1 cellular context compared by ENCODE assay signal in the genomic region with DNA sequence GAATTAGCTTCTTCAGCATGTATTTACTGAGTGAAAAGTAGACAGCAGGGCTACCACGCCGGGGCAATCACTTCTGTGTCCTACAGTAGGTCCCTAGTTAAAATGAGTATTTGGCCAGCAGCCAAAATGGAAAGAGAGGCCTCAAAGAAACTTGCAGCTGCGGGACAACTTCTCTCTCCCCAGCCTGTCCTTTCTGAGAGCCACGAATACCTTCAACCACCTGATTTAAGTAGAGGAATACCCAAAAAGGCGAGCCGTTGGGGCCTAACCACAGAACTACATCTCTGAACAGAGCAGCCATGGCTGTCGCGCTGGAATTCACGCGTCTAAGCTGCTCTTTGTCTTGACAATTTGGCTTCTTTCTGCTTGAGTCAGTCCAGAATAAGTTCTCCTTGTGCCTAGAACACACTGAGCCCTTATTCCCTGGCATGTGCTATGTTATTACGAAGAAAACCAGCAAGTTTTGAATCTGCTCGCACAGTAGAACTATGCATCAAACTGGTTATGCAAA.
TF ChIP-seq lines count a peak whose summit lies in the region.

No MANE protein-coding gene starts in this region.

TF ChIP-seq in WTC11, 78 proteins besides CTCF, POLR2A, EP300 and RAD21 (continued from another document):
- no peak for TF ChIP-seq ZNF416 (CRISPR knock-in tag; IDR thresholded peaks at IDR 0.05)
